ENCODE assay signal across 29 cellular contexts in genomic region chr3:168531116-168531515, GRCh38.
DNase-seq lines count a peak whose midpoint lies in the region; ATAC-seq and TF ChIP-seq lines count a peak whose summit lies in the region.
"Had no signal": no experiment of that assay in that cellular context is flagged by ENCODE, and none has a peak within 500 bp of the region (broad histone marks: within the 10 kb centered on the region; RNA-seq: fewer than 3 reads in every experiment).

No MANE protein-coding gene starts in this region.

- H3K27ac ChIP-seq in iPS-18a (ENCODE audit: low read length) (peak overlapping the region; percentile 72), upper lobe of left lung (no peak overlapping the region)
- H3K27ac ChIP-seq: prostate gland, sigmoid colon, thyroid gland, vagina had no signal

- H3K27me3 ChIP-seq in NT2/D1 (ENCODE audit: insufficient read depth, insufficient read length) (no peaks in the 10 kb centered on the region), iPS-18a (ENCODE audit: control insufficient read depth, insufficient read depth, low read length) (no peaks in the 10 kb centered on the region), upper lobe of left lung (no peaks in the 10 kb centered on the region)
- H3K27me3 ChIP-seq: sigmoid colon, thyroid gland, vagina had no signal

- no peaks in the 10 kb centered on the region for H3K9me3 ChIP-seq in NT2/D1 (ENCODE audit: insufficient read depth, low read length)
- H3K9me3 ChIP-seq in iPS-18a (ENCODE audit: control insufficient read depth, low read depth, low read length) = no peaks in the 10 kb centered on the region
- no peaks in the 10 kb centered on the region for H3K9me3 ChIP-seq in upper lobe of left lung
- H3K9me3 ChIP-seq: prostate gland, sigmoid colon, SK-N-SH, thyroid gland, vagina had no signal

- H3K36me3 ChIP-seq in NT2/D1 (ENCODE audit: insufficient read depth, insufficient read length, low read length) = no peaks in the 10 kb centered on the region
- H3K36me3 ChIP-seq in iPS-18a (ENCODE audit: control insufficient read depth, low read depth, low read length) = no peaks in the 10 kb centered on the region
- H3K36me3 ChIP-seq in upper lobe of left lung = no peaks in the 10 kb centered on the region
- H3K36me3 ChIP-seq: prostate gland, sigmoid colon, thyroid gland, vagina had no signal

- TF ChIP-seq EP300 in upper lobe of left lung (IDR thresholded peaks at IDR 0.05) = no peak

- H3K9ac ChIP-seq in NT2/D1 (ENCODE audit: insufficient read length, low read depth) (no peak overlapping the region), iPS-18a (ENCODE audit: low read length) (peak overlapping the region; percentile 42)
- H3K9ac ChIP-seq: SK-N-SH had no signal

- WGBS in upper lobe of left lung, 2 donors = 79 to 82% methylated on average over 4 of the region's 4 CpGs

- peak; percentile 17 for DNase-seq in NCI-H146 (lab: John Stamatoyannopoulos, UW)
- DNase-seq in NCI-H146 treated with DMSO at 0.1 percent for 48 hours (lab: John Stamatoyannopoulos, UW; ENCODE audit: unreplicated experiment) = no peak
- peak; percentile 27 for DNase-seq in NT2/D1 (ENCODE audit: low read depth, low spot score)
- peak; percentile 29 for DNase-seq in pons (ENCODE audit: low spot score)
- DNase-seq in head of caudate nucleus = no peak
- no peak for DNase-seq in upper lobe of left lung
- DNase-seq: activated CD4-positive, alpha-beta T cell treated with anti-CD3 and anti-CD28 coated beads, Interleukin-2, amount 50 U/mL, for 4 hours; activated T-cell treated with anti-CD3 and anti-CD28 coated beads, Interleukin-2, amount 50 U/mL, for 48 hours; Calu3; cerebellar nuclear complex; dermis blood vessel endothelial cell; foreskin melanocyte; GOT3; left colon; mammary epithelial cell; NCI-H1694; NCI-H2171; NCI-H524; sigmoid colon; SK-N-SH; stimulated activated CD4-positive, alpha-beta T cell treated with anti-CD3 and anti-CD28 coated beads, Interleukin-12 subunit alpha, Interleukin-12 subunit beta, amount 100 ng/mL, for 4 hours; stimulated activated CD4-positive, alpha-beta T cell treated with anti-CD3 and anti-CD28 coated beads, Interleukin-2, amount 100 ng/mL, for 48 hours; stimulated activated naive CD8-positive, alpha-beta T cell treated with anti-CD3 and anti-CD28 coated beads, Interleukin-15, amount 100 ng/mL, for 72 hours; thyroid gland had no signal

- no peak for TF ChIP-seq CTCF in upper lobe of left lung (IDR thresholded peaks at IDR 0.05)

- H3K4me3 ChIP-seq in NT2/D1 (ENCODE audit: insufficient read length, low read depth) = no peak overlapping the region
- H3K4me3 ChIP-seq in iPS-18a (ENCODE audit: low read length) = no peak overlapping the region
- no peak overlapping the region for H3K4me3 ChIP-seq in upper lobe of left lung
- H3K4me3 ChIP-seq: prostate gland, sigmoid colon, thyroid gland, vagina had no signal

- ATAC-seq in upper lobe of left lung (ENCODE audit: low FRiP score in 2 of 2) = no peak
- ATAC-seq in GM21619 (IDR thresholded peaks at IDR 0.05; ENCODE audit: unreplicated experiment) = no peak
- ATAC-seq: left colon; Right ventricle myocardium inferior; stimulated activated naive CD8-positive, alpha-beta T cell treated with anti-CD3 and anti-CD28 coated beads, Interleukin-15, amount 100 ng/mL, for 72 hours had no signal

- no peak for TF ChIP-seq POLR2A in upper lobe of left lung (IDR thresholded peaks at IDR 0.05)

- intact Hi-C loops in head of caudate nucleus (cut with DNase I) = no loop called here

- H3K4me1 ChIP-seq in NT2/D1 (ENCODE audit: insufficient read depth, insufficient read length) (no peaks in the 10 kb centered on the region), iPS-18a (ENCODE audit: control insufficient read depth, low read depth, low read length) (peaks cover 33% of the 10 kb centered on the region), upper lobe of left lung (no peaks in the 10 kb centered on the region)
- H3K4me1 ChIP-seq: prostate gland, sigmoid colon, thyroid gland, vagina had no signal

Comparison
In these comparisons a context has a peak if more than half of its experiments do, and no peak if none do; other contexts are left out.
1. DNase-seq: peak in NCI-H146 (single experiment), NT2/D1 (single experiment) and pons (single experiment); none in NCI-H146 treated with DMSO at 0.1 percent for 48 hours (single experiment), head of caudate nucleus (0 of 42) and upper lobe of left lung (0 of 2).